In the genomic region with DNA sequence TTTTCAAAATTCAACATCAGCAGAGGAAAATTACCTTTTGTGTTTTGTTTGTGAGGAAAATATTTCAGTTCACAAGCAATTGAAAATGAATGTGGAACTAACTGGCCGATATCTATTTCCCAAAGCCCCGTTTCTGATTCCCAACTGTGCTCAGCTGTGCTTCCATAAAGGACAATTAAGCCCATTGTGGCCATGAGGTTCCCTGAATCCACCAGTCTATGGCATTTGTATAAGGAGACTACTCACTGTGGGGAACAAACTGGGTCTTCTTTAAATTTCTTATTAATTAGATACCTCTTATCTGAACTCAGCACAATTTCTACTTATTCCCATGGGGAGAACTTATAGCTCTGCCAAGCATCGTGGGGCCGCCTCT, we compare ENCODE assay signal across 32 cellular contexts. TPM values are rescaled to one million over a fixed set of nuclear protein-coding genes. Genes with fewer than 3 reads are reported as not detected.
"Had no signal": no experiment of that assay in that cellular context is flagged by ENCODE, and none has a peak within 500 bp of the region (broad histone marks: within the 10 kb centered on the region; RNA-seq: fewer than 3 reads in every experiment).

No MANE protein-coding gene starts in this region.

- ATAC-seq: activated CD8-positive, alpha-beta memory T cell treated with anti-CD3 and anti-CD28 coated beads, Interleukin-2, amount 10 ng/mL, durations not matched to agents 7 days and 5 days; activated naive CD8-positive, alpha-beta T cell treated with anti-CD3 and anti-CD28 coated beads, Interleukin-2, amount 50 U/mL, for 24 hours; activated T-cell treated with anti-CD3 and anti-CD28 coated beads, Interleukin-2, amount 50 U/mL, for 72 hours; Right ventricle myocardium inferior had no signal

- H3K27me3 Mint-ChIP-seq: activated CD4-positive, alpha-beta memory T cell treated with anti-CD3 and anti-CD28 coated beads, Interleukin-2, amount 10 ng/mL, durations not matched to agents 7 days and 5 days; activated CD8-positive, alpha-beta memory T cell treated with anti-CD3 and anti-CD28 coated beads, Interleukin-2, amount 10 ng/mL, durations not matched to agents 7 days and 5 days had no signal

- H3K36me3 ChIP-seq: brain microvascular endothelial cell, WERI-Rb-1 had no signal

- H3K4me3 ChIP-seq: PC-9 had no signal

- H3K4me3 Mint-ChIP-seq: activated CD4-positive, alpha-beta memory T cell treated with anti-CD3 and anti-CD28 coated beads, Interleukin-2, amount 10 ng/mL, durations not matched to agents 7 days and 5 days; activated CD8-positive, alpha-beta memory T cell treated with anti-CD3 and anti-CD28 coated beads, Interleukin-2, amount 10 ng/mL, durations not matched to agents 7 days and 5 days; activated naive CD8-positive, alpha-beta T cell; activated naive CD8-positive, alpha-beta T cell treated with anti-CD3 and anti-CD28 coated beads, Interleukin-2, amount 50 U/mL, for 24 hours; activated T-cell treated with anti-CD3 and anti-CD28 coated beads, Interleukin-2, amount 50 U/mL, for 72 hours had no signal

- H3K4me1 Mint-ChIP-seq: activated CD4-positive, alpha-beta memory T cell treated with anti-CD3 and anti-CD28 coated beads, Interleukin-2, amount 10 ng/mL, durations not matched to agents 7 days and 5 days; activated CD8-positive, alpha-beta memory T cell treated with anti-CD3 and anti-CD28 coated beads, Interleukin-2, amount 10 ng/mL, durations not matched to agents 7 days and 5 days; activated naive CD8-positive, alpha-beta T cell treated with anti-CD3 and anti-CD28 coated beads, Interleukin-2, amount 50 U/mL, for 24 hours had no signal

- H3K27me3 ChIP-seq: brain microvascular endothelial cell had no signal

- H3K36me3 Mint-ChIP-seq: activated CD8-positive, alpha-beta memory T cell treated with anti-CD3 and anti-CD28 coated beads, Interleukin-2, amount 10 ng/mL, durations not matched to agents 7 days and 5 days; activated naive CD8-positive, alpha-beta T cell had no signal

- H2AFZ ChIP-seq: PC-9 had no signal

- H3K27ac Mint-ChIP-seq: activated CD4-positive, alpha-beta memory T cell treated with anti-CD3 and anti-CD28 coated beads, Interleukin-2, amount 10 ng/mL, durations not matched to agents 7 days and 5 days; activated CD8-positive, alpha-beta memory T cell treated with anti-CD3 and anti-CD28 coated beads, Interleukin-2, amount 10 ng/mL, durations not matched to agents 7 days and 5 days; activated naive CD8-positive, alpha-beta T cell; activated naive CD8-positive, alpha-beta T cell treated with anti-CD3 and anti-CD28 coated beads, Interleukin-2, amount 50 U/mL, for 24 hours; activated T-cell treated with anti-CD3 and anti-CD28 coated beads, Interleukin-2, amount 50 U/mL, for 72 hours; activated T-helper 2 cell treated with anti-CD3 and anti-CD28 coated beads, Interferon-gamma antibody, Interleukin-2, Interleukin-4, amounts not matched to agents 10 μg/mL and 5 μg/mL and 100 μg/mL, durations not matched to agents 14 hours and 24 hours and 36 hours had no signal

- H3K4me2 ChIP-seq: PC-9 had no signal

- DNase-seq: activated CD4-positive, alpha-beta memory T cell treated with anti-CD3 and anti-CD28 coated beads, Interleukin-2, amount 10 ng/mL, durations not matched to agents 7 days and 5 days; activated CD4-positive, alpha-beta T cell treated with anti-CD3 and anti-CD28 coated beads for 1 hour; activated CD4-positive, alpha-beta T cell treated with anti-CD3 and anti-CD28 coated beads for 48 hours; activated CD4-positive, CD25-positive, alpha-beta regulatory T cell; activated CD8-positive, alpha-beta memory T cell treated with anti-CD3 and anti-CD28 coated beads for 24 hours; activated CD8-positive, alpha-beta memory T cell treated with anti-CD3 and anti-CD28 coated beads, Interleukin-2, amount 10 ng/mL, durations not matched to agents 7 days and 5 days; activated CD8-positive, alpha-beta memory T cell treated with anti-CD3 and anti-CD28 coated beads, Interleukin-2, amount 50 U/mL, for 48 hours; activated gamma-delta T cell; activated naive CD4-positive, alpha-beta T cell treated with Interleukin-2 at 50 U/mL for 16 hours; activated naive CD8-positive, alpha-beta T cell treated with anti-CD3 and anti-CD28 coated beads, Interleukin-2, amount 50 U/mL, for 24 hours; activated T-cell treated with anti-CD3 and anti-CD28 coated beads, Interleukin-2, amount 50 U/mL, for 72 hours; brain microvascular endothelial cell; central memory CD4-positive, alpha-beta T cell; NCI-H1092 treated with DMSO at 0.1 percent for 48 hours; NCI-H1417; NCI-H146; NCI-H187; NCI-H2029 treated with DMSO at 0.1 percent for 48 hours; NCI-H226; NCI-H446 treated with DMSO at 0.1 percent for 48 hours; NCI-H526; NCI-H748 treated with DMSO at 0.1 percent for 48 hours; NK-92 treated with Interleukin-12 subunit alpha and Interleukin-12 subunit beta, amount 100 ng/mL, for 24 hours; PC-9; SIG-M5; T1000; WERI-Rb-1 had no signal

- H3K9me3 Mint-ChIP-seq: activated CD4-positive, alpha-beta memory T cell treated with anti-CD3 and anti-CD28 coated beads, Interleukin-2, amount 10 ng/mL, durations not matched to agents 7 days and 5 days; activated naive CD8-positive, alpha-beta T cell treated with anti-CD3 and anti-CD28 coated beads, Interleukin-2, amount 50 U/mL, for 24 hours; activated T-cell treated with anti-CD3 and anti-CD28 coated beads, Interleukin-2, amount 50 U/mL, for 72 hours; activated T-helper 2 cell treated with anti-CD3 and anti-CD28 coated beads, Interferon-gamma antibody, Interleukin-2, Interleukin-4, amounts not matched to agents 10 μg/mL and 5 μg/mL and 100 μg/mL, durations not matched to agents 14 hours and 24 hours and 36 hours had no signal

- H3K27ac ChIP-seq: brain microvascular endothelial cell, PC-9, RWPE1, WERI-Rb-1 had no signal

RNA-seq across cellular contexts. Expression of gene AGAP1, which starts 31.4 kb away (rescaled TPM):
- total RNA-seq: OCI-LY7 had no signal
